17 cellular contexts compared by ENCODE assay signal in genomic region chr1:178537445-178538090, GRCh38. TPM values are rescaled to one million over a fixed set of nuclear protein-coding genes. Genes with fewer than 3 reads are reported as not detected.
DNase-seq lines count a peak whose midpoint lies in the region; ATAC-seq and TF ChIP-seq lines count a peak whose summit lies in the region.
"Had no signal": no experiment of that assay in that cellular context is flagged by ENCODE, and none has a peak within 500 bp of the region (broad histone marks: within the 10 kb centered on the region; RNA-seq: fewer than 3 reads in every experiment).

No MANE protein-coding gene starts in this region.

- H3K4me1 Mint-ChIP-seq in progenitor cell of endocrine pancreas (ENCODE audit: low read depth) (peaks cover 23% of the 10 kb centered on the region), immature natural killer cell (peaks cover 9 to 10% of the 10 kb centered on the region in 2 donors)

- H3K27ac ChIP-seq in C4-2B (peak overlapping the region; percentile 13), Peyer's patch (peak overlapping the region in 3 of 4 donors; percentile 73 to 87 (median 86)), right cardiac atrium (ENCODE audit: low read length) (peak overlapping the region; percentile 93), upper lobe of left lung (no peak overlapping the region)
- H3K27ac ChIP-seq: BLaER1 treated with 17β-estradiol and CSF1 and Interleukin-3, amounts not matched to agents 10 nM and 100 nM; cardiac muscle cell; upper lobe of right lung; VCaP had no signal

- POLR2A ChIA-PET in HEK293T (lab: Yijun Ruan, JAX), result no interaction called here

- DNase-seq in Peyer's patch (peak in 2 of 3 donors; percentile 85 to 86), right cardiac atrium (no peak), progenitor cell of endocrine pancreas (ENCODE audit: low spot score, unreplicated experiment) (no peak), NCI-H82 treated with DMSO at 0.1 percent for 48 hours (lab: John Stamatoyannopoulos, UW; ENCODE audit: unreplicated experiment) (no peak), upper lobe of left lung (no peak), immature natural killer cell (no peak), HEK293T (ENCODE audit: extremely low spot score) (no peak)
- DNase-seq: activated naive CD4-positive, alpha-beta T cell treated with anti-CD3 and anti-CD28 coated beads, Interleukin-2, amount 10 ng/mL, durations not matched to agents 7 days and 5 days; NCI-H1048; NCI-H2171 treated with DMSO at 0.1 percent for 48 hours; upper lobe of right lung had no signal

- H3K4me3 Mint-ChIP-seq in progenitor cell of endocrine pancreas (ENCODE audit: low read depth) (no peak overlapping the region), immature natural killer cell (no peak overlapping the region)
- H3K4me3 Mint-ChIP-seq: activated naive CD4-positive, alpha-beta T cell treated with anti-CD3 and anti-CD28 coated beads, Interleukin-2, amount 10 ng/mL, durations not matched to agents 7 days and 5 days had no signal

- H3K27me3 ChIP-seq in Peyer's patch, result no peaks in the 10 kb centered on the region
- H3K27me3 ChIP-seq in right cardiac atrium (ENCODE audit: control insufficient read depth, insufficient read depth), result no peaks in the 10 kb centered on the region
- no peaks in the 10 kb centered on the region for H3K27me3 ChIP-seq in upper lobe of left lung
- H3K27me3 ChIP-seq: BLaER1 treated with 17β-estradiol and CSF1 and Interleukin-3, amounts not matched to agents 10 nM and 100 nM; cardiac muscle cell; pancreas; upper lobe of right lung had no signal

- CTCF ChIA-PET in HEK293T (lab: Yijun Ruan, JAX), result interaction anchor here (0.6 to 1.4 kb wide), 2 partner anchors 463 to 465 kb away, joined by 3 to 5 read pairs; no protein-coding TSS in a partner anchor

- H3K27me3 Mint-ChIP-seq in progenitor cell of endocrine pancreas (peaks cover 3% of the 10 kb centered on the region), immature natural killer cell (ENCODE audit: low read depth in 3 of 3) (peaks cover 0 to 5% (median 3%) of the 10 kb centered on the region in 3 donors)
- H3K27me3 Mint-ChIP-seq: activated naive CD4-positive, alpha-beta T cell treated with anti-CD3 and anti-CD28 coated beads, Interleukin-2, amount 10 ng/mL, durations not matched to agents 7 days and 5 days had no signal

- no peak for TF ChIP-seq EP300 in upper lobe of left lung (IDR thresholded peaks at IDR 0.05)

- TF ChIP-seq POLR2A in Peyer's patch (IDR thresholded peaks at IDR 0.05), result peak in 1 of 2 donors; percentile 19
- TF ChIP-seq POLR2A in upper lobe of left lung (IDR thresholded peaks at IDR 0.05), result no peak

- H3K9me3 Mint-ChIP-seq in progenitor cell of endocrine pancreas (ENCODE audit: low read depth), result no peaks in the 10 kb centered on the region
- H3K9me3 Mint-ChIP-seq in immature natural killer cell, result no peaks in the 10 kb centered on the region
- H3K9me3 Mint-ChIP-seq: activated naive CD4-positive, alpha-beta T cell treated with anti-CD3 and anti-CD28 coated beads, Interleukin-2, amount 10 ng/mL, durations not matched to agents 7 days and 5 days had no signal

- no peak for TF ChIP-seq CTCF in C4-2B (conservative IDR thresholded peaks at IDR 0.05)
- no peak for TF ChIP-seq CTCF in Peyer's patch (IDR thresholded peaks at IDR 0.05)
- no peak for TF ChIP-seq CTCF in progenitor cell of endocrine pancreas (IDR thresholded peaks at IDR 0.05; ENCODE audit: unreplicated experiment)
- no peak for TF ChIP-seq CTCF in upper lobe of left lung (IDR thresholded peaks at IDR 0.05)

- H3K4me1 ChIP-seq in Peyer's patch (peaks cover 0 to 24% (median 8%) of the 10 kb centered on the region in 4 donors), right cardiac atrium (ENCODE audit: control insufficient read depth, insufficient read depth, low read length) (peaks cover 12% of the 10 kb centered on the region), upper lobe of left lung (peaks cover 5 to 12% (median 8%) of the 10 kb centered on the region in 4 donors)
- H3K4me1 ChIP-seq: pancreas had no signal

- no peaks in the 10 kb centered on the region for H3K36me3 Mint-ChIP-seq in progenitor cell of endocrine pancreas (ENCODE audit: insufficient read depth)
- H3K36me3 Mint-ChIP-seq in immature natural killer cell, result no peaks in the 10 kb centered on the region
- H3K36me3 Mint-ChIP-seq: activated naive CD4-positive, alpha-beta T cell treated with anti-CD3 and anti-CD28 coated beads, Interleukin-2, amount 10 ng/mL, durations not matched to agents 7 days and 5 days had no signal

- H3K9me3 ChIP-seq in Peyer's patch (no peaks in the 10 kb centered on the region), right cardiac atrium (ENCODE audit: control insufficient read depth, low read length) (no peaks in the 10 kb centered on the region), upper lobe of left lung (no peaks in the 10 kb centered on the region)
- H3K9me3 ChIP-seq: BLaER1 treated with 17β-estradiol and CSF1 and Interleukin-3, amounts not matched to agents 10 nM and 100 nM; pancreas; upper lobe of right lung had no signal

- ATAC-seq in right cardiac atrium (peak in 1 of 2 donors; percentile 1), upper lobe of left lung (ENCODE audit: low FRiP score in 2 of 2) (no peak)
- ATAC-seq: GM12878 had no signal

- 64% methylated on average over 16 of the region's 16 CpGs for WGBS in right cardiac atrium
- WGBS in upper lobe of left lung, 2 donors, result 84% methylated on average over 16 of the region's 16 CpGs

- intact Hi-C loops in right cardiac atrium (cut with DNase I), result loop anchor here in 1 of 4 donors (10.0 kb wide), 1 partner anchor 477 kb away; no protein-coding TSS in a partner anchor

- H3K27ac Mint-ChIP-seq in progenitor cell of endocrine pancreas (peak overlapping the region; percentile 76), immature natural killer cell (no peak overlapping the region)
- H3K27ac Mint-ChIP-seq: activated naive CD4-positive, alpha-beta T cell treated with anti-CD3 and anti-CD28 coated beads, Interleukin-2, amount 10 ng/mL, durations not matched to agents 7 days and 5 days had no signal

- H3K4me3 ChIP-seq in Peyer's patch (no peak overlapping the region), right cardiac atrium (ENCODE audit: low read length) (no peak overlapping the region), upper lobe of left lung (no peak overlapping the region)
- H3K4me3 ChIP-seq: BLaER1 treated with 17β-estradiol and CSF1 and Interleukin-3, amounts not matched to agents 10 nM and 100 nM; cardiac muscle cell; GM12878; pancreas; upper lobe of right lung had no signal

- H3K36me3 ChIP-seq in Peyer's patch (no peaks in the 10 kb centered on the region), upper lobe of left lung (no peaks in the 10 kb centered on the region)
- H3K36me3 ChIP-seq: BLaER1 treated with 17β-estradiol and CSF1 and Interleukin-3, amounts not matched to agents 10 nM and 100 nM; cardiac muscle cell; pancreas; upper lobe of right lung had no signal

TF ChIP-seq in HEK293T, 16 proteins besides CTCF, POLR2A, EP300 and RAD21:
- TF ChIP-seq FOXK2 (IDR thresholded peaks at IDR 0.05), result no peak
- no peak for TF ChIP-seq HDGF (IDR thresholded peaks at IDR 0.05; ENCODE audit: borderline replicate concordance)
- TF ChIP-seq PKNOX1 (IDR thresholded peaks at IDR 0.05), result no peak
- TF ChIP-seq LEF1 (IDR thresholded peaks at IDR 0.05; ENCODE audit: borderline replicate concordance), result no peak
- no peak for TF ChIP-seq CTBP1 (IDR thresholded peaks at IDR 0.05; ENCODE audit: borderline replicate concordance)
- no peak for TF ChIP-seq ARNT (IDR thresholded peaks at IDR 0.05)
- TF ChIP-seq SUZ12 (IDR thresholded peaks at IDR 0.05), result no peak
- no peak for TF ChIP-seq SP1 (IDR thresholded peaks at IDR 0.05)
- TF ChIP-seq BHLHE40 (IDR thresholded peaks at IDR 0.05; ENCODE audit: borderline replicate concordance), result no peak
- TF ChIP-seq NFRKB (IDR thresholded peaks at IDR 0.05), result no peak
- no peak for TF ChIP-seq FOXM1 (IDR thresholded peaks at IDR 0.05; ENCODE audit: borderline replicate concordance)
- TF ChIP-seq L3MBTL2 (conservative IDR thresholded peaks at IDR 0.05), result no peak
- no peak for TF ChIP-seq ZNF384 (IDR thresholded peaks at IDR 0.05)
- TF ChIP-seq ELF4 (IDR thresholded peaks at IDR 0.05), result no peak
- no peak for TF ChIP-seq TARDBP (IDR thresholded peaks at IDR 0.05)
- no peak for TF ChIP-seq FOXA1 (IDR thresholded peaks at IDR 0.05)
TF ChIP-seq in HEK293T: peak in this region for 0.

RNA-seq across cellular contexts. Expression of gene TEX35, which starts 24.7 kb away (rescaled TPM):
- not detected for total RNA-seq in Peyer's patch
- under 1 TPM in 3 of 4 donors, not detected in 1; 0.20 to 0.49 (median 0.26) TPM for total RNA-seq in right cardiac atrium
- polyA plus RNA-seq in right cardiac atrium, result 0.23 TPM
- total RNA-seq in progenitor cell of endocrine pancreas, result not detected in 2 replicates
- total RNA-seq in upper lobe of left lung, result not detected
- polyA plus RNA-seq in immature natural killer cell, result not detected
- total RNA-seq: cardiac muscle cell, GM12878, pancreas, upper lobe of right lung had no signal
- polyA plus RNA-seq: cardiac muscle cell, GM12878, pancreas had no signal

RNA-seq across cellular contexts. Expression of gene CLEC20A, which starts 40.8 kb away (rescaled TPM):
- total RNA-seq in Peyer's patch (not detected), right cardiac atrium (under 1 TPM in 1 of 4 donors, not detected in 3; 0.51 TPM), progenitor cell of endocrine pancreas (not detected in 2 replicates), upper lobe of left lung (not detected)
- polyA plus RNA-seq in right cardiac atrium (0.16 TPM), immature natural killer cell (under 1 TPM in 2 of 3 donors, not detected in 1; 0.27 to 0.56 TPM)
- total RNA-seq: cardiac muscle cell, GM12878, pancreas, upper lobe of right lung had no signal
- polyA plus RNA-seq: cardiac muscle cell, GM12878, pancreas had no signal

Comparison
In these comparisons a context has a peak if more than half of its experiments do, and no peak if none do; other contexts are left out.
1. H3K27ac ChIP-seq: peak in C4-2B (single experiment), Peyer's patch (3 of 4) and right cardiac atrium (single experiment); none in upper lobe of left lung (0 of 4).
2. DNase-seq: peak in Peyer's patch (2 of 3); none in right cardiac atrium (0 of 3), progenitor cell of endocrine pancreas (single experiment), NCI-H82 treated with DMSO at 0.1 percent for 48 hours (single experiment), upper lobe of left lung (0 of 2), immature natural killer cell (0 of 3) and HEK293T (single experiment).